In genomic region chr13:113545931-113546516, GRCh38 we compare ENCODE assay signal across 13 cellular contexts. TPM values are rescaled to one million over a fixed set of nuclear protein-coding genes. Genes with fewer than 3 reads are reported as not detected.
DNase-seq lines count a peak whose midpoint lies in the region; ATAC-seq and TF ChIP-seq lines count a peak whose summit lies in the region.
"Had no signal": no experiment of that assay in that cellular context is flagged by ENCODE, and none has a peak within 500 bp of the region (broad histone marks: within the 10 kb centered on the region; RNA-seq: fewer than 3 reads in every experiment).

No MANE protein-coding gene starts in this region.

- H3K27ac Mint-ChIP-seq in Caco-2 (ENCODE audit: unreplicated experiment), result no peak overlapping the region
- peak overlapping the region in 1 of 9 donors; percentile 10 for H3K27ac Mint-ChIP-seq in naive thymus-derived CD4-positive, alpha-beta T cell

- no peaks in the 10 kb centered on the region for H3K36me3 ChIP-seq in Caco-2 (ENCODE audit: control insufficient read depth, insufficient read depth, low read length)
- no peaks in the 10 kb centered on the region for H3K36me3 ChIP-seq in breast epithelium
- H3K36me3 ChIP-seq in left lung, result peaks cover 0 to 70% of the 10 kb centered on the region in 2 donors
- peaks cover 20 to 22% (median 20%) of the 10 kb centered on the region in 3 donors for H3K36me3 ChIP-seq in skeletal muscle tissue (ENCODE audit: control insufficient read depth in 3 of 3, insufficient read depth in 3 of 3, low read length in 3 of 3)
- peaks cover 0 to 18% (median 0%) of the 10 kb centered on the region in 3 experiments for H3K36me3 ChIP-seq in naive thymus-derived CD4-positive, alpha-beta T cell (ENCODE audit: control insufficient read depth in 2 of 3, insufficient read depth in 3 of 3, low read length in 3 of 3)

- peak overlapping the region; percentile 20 for H3K4me3 Mint-ChIP-seq in Caco-2 (ENCODE audit: unreplicated experiment)
- no peak overlapping the region for H3K4me3 Mint-ChIP-seq in naive thymus-derived CD4-positive, alpha-beta T cell

- POLR2A ChIA-PET in Caco-2 (lab: Charles Lee), result no interaction called here
- POLR2A ChIA-PET in naive thymus-derived CD4-positive, alpha-beta T cell (lab: Charles Lee), result no interaction called here

- peak overlapping the region in 1 of 3 donors; percentile 33 for H3K9ac ChIP-seq in skeletal muscle tissue (ENCODE audit: low read depth in 1 of 3, low read length in 3 of 3)

- H3K4me3 ChIP-seq in Caco-2 (ENCODE audit: low read depth, low read length), result no peak overlapping the region
- peak overlapping the region in 2 of 3 donors; percentile 4 to 44 for H3K4me3 ChIP-seq in breast epithelium
- no peak overlapping the region for H3K4me3 ChIP-seq in left lung
- H3K4me3 ChIP-seq in skeletal muscle tissue (ENCODE audit: low read length in 3 of 3), result no peak overlapping the region
- H3K4me3 ChIP-seq in naive thymus-derived CD4-positive, alpha-beta T cell (ENCODE audit: low read length), result no peak overlapping the region
- H3K4me3 ChIP-seq: SJSA1 had no signal

- no peaks in the 10 kb centered on the region for H3K27me3 Mint-ChIP-seq in Caco-2 (ENCODE audit: insufficient read depth, unreplicated experiment)
- no peaks in the 10 kb centered on the region for H3K27me3 Mint-ChIP-seq in naive thymus-derived CD4-positive, alpha-beta T cell

- H3K9me3 ChIP-seq in Caco-2 (no peaks in the 10 kb centered on the region), breast epithelium (no peaks in the 10 kb centered on the region), left lung (peaks cover 0 to under 1% of the 10 kb centered on the region in 2 donors), skeletal muscle tissue (ENCODE audit: control insufficient read depth in 3 of 3, low read length in 3 of 3) (no peaks in the 10 kb centered on the region)
- peaks cover 0 to 2% (median 0%) of the 10 kb centered on the region in 3 experiments for H3K9me3 ChIP-seq in naive thymus-derived CD4-positive, alpha-beta T cell (ENCODE audit: control insufficient read depth in 2 of 3, low read length in 3 of 3)

- no peaks in the 10 kb centered on the region for H3K27me3 ChIP-seq in Caco-2 (replicated peaks; ENCODE audit: control insufficient read depth, insufficient read depth, low read length)
- H3K27me3 ChIP-seq in breast epithelium, result no peaks in the 10 kb centered on the region
- H3K27me3 ChIP-seq in left lung, result no peaks in the 10 kb centered on the region
- H3K27me3 ChIP-seq in skeletal muscle tissue (ENCODE audit: control insufficient read depth in 3 of 3, insufficient read depth in 3 of 3, low read length in 3 of 3), result no peaks in the 10 kb centered on the region
- H3K27me3 ChIP-seq in naive thymus-derived CD4-positive, alpha-beta T cell (ENCODE audit: control insufficient read depth in 2 of 2, insufficient read depth in 2 of 2, low read length in 2 of 2), result no peaks in the 10 kb centered on the region
- H3K27me3 ChIP-seq: SJSA1 had no signal

- H3K36me3 Mint-ChIP-seq in Caco-2 (ENCODE audit: insufficient read depth, unreplicated experiment), result peaks cover 19% of the 10 kb centered on the region
- H3K36me3 Mint-ChIP-seq in naive thymus-derived CD4-positive, alpha-beta T cell, result peaks cover 0 to 25% (median 11%) of the 10 kb centered on the region in 5 donors

- H3K9me3 Mint-ChIP-seq in Caco-2 (ENCODE audit: unreplicated experiment), result no peaks in the 10 kb centered on the region
- H3K9me3 Mint-ChIP-seq in naive thymus-derived CD4-positive, alpha-beta T cell, result peaks cover 0 to 4% (median 2%) of the 10 kb centered on the region in 11 donors

- DNase-seq in Caco-2 (peak in 1 of 2 experiments; percentile 31), breast epithelium (ENCODE audit: low spot score in 2 of 2) (peak in 1 of 2 donors; percentile 45), left lung (peak; percentile 23 to 73), NCI-H446 (lab: John Stamatoyannopoulos, UW) (no peak)
- DNase-seq in activated effector memory CD4-positive, alpha-beta T cell treated with anti-CD3 and anti-CD28 coated beads, Interleukin-2, amount 50 U/mL, for 16 hours, result no peak
- no peak for DNase-seq in naive thymus-derived CD4-positive, alpha-beta T cell
- DNase-seq: DMS79, HCEC 1CT, NCI-H526 treated with DMSO at 0.1 percent for 48 hours had no signal

- intact Hi-C loops in Caco-2 (cut with micrococcal nuclease; ENCODE audit: unreplicated experiment), result no loop called here
- intact Hi-C loops in breast epithelium (cut with DNase I; ENCODE audit: low total_unique reads), result no loop called here
- intact Hi-C loops in left lung (cut with DNase I), result no loop called here
- intact Hi-C loops in naive thymus-derived CD4-positive, alpha-beta T cell (cut with micrococcal nuclease), result no loop called here

- no TSS peak for BruUV-seq in Caco-2 (replicated peaks; lab: Mats Ljungman, UMichigan)

- TF ChIP-seq POLR2A in breast epithelium (IDR thresholded peaks at IDR 0.05), result no peak

- H3K27ac ChIP-seq in breast epithelium (peak overlapping the region; percentile 22 to 84), left lung (no peak overlapping the region), skeletal muscle tissue (ENCODE audit: low read depth, low read length) (peak overlapping the region; percentile 40)
- H3K27ac ChIP-seq in naive thymus-derived CD4-positive, alpha-beta T cell (ENCODE audit: low read depth, low read length), result no peak overlapping the region
- H3K27ac ChIP-seq: SJSA1, VCaP had no signal

- no peaks in the 10 kb centered on the region for H3K4me1 Mint-ChIP-seq in Caco-2 (ENCODE audit: low read depth, unreplicated experiment)
- H3K4me1 Mint-ChIP-seq in naive thymus-derived CD4-positive, alpha-beta T cell, result peaks cover 0 to 11% (median 6%) of the 10 kb centered on the region in 7 donors

- peaks cover 18% of the 10 kb centered on the region for H3K4me1 ChIP-seq in Caco-2
- peaks cover 5 to 8% of the 10 kb centered on the region in 2 donors for H3K4me1 ChIP-seq in breast epithelium
- peaks cover 0 to 15% of the 10 kb centered on the region in 2 donors for H3K4me1 ChIP-seq in left lung
- H3K4me1 ChIP-seq in skeletal muscle tissue (ENCODE audit: control insufficient read depth in 3 of 3, insufficient read depth in 3 of 3, low read length in 3 of 3), result peaks cover 9 to 28% (median 18%) of the 10 kb centered on the region in 3 donors
- no peaks in the 10 kb centered on the region for H3K4me1 ChIP-seq in naive thymus-derived CD4-positive, alpha-beta T cell (ENCODE audit: control insufficient read depth in 2 of 2, insufficient read depth in 2 of 2, low read length in 2 of 2)

- ATAC-seq in left lung (peak; percentile 10), HG02884 (IDR thresholded peaks at IDR 0.05; ENCODE audit: unreplicated experiment) (no peak)
- no peak for ATAC-seq in naive thymus-derived CD4-positive, alpha-beta T cell

- CTCF ChIA-PET in Caco-2 (lab: Charles Lee), result interaction anchor here (0.6 to 0.9 kb wide), 3 partner anchors 15 to 672 kb away, joined by 3 read pairs; no protein-coding TSS in a partner anchor
- CTCF ChIA-PET in naive thymus-derived CD4-positive, alpha-beta T cell (lab: Charles Lee), result no interaction called here

- no peak for TF ChIP-seq CTCF in Caco-2 (IDR thresholded peaks at IDR 0.05; ENCODE audit: insufficient read depth in 1 of 2, low read depth in 1 of 2, low read length in 1 of 2, severe bottlenecking in 1 of 2, unreplicated experiment in 1 of 2)
- TF ChIP-seq CTCF in breast epithelium (IDR thresholded peaks at IDR 0.05), result no peak
- TF ChIP-seq CTCF in left lung (IDR thresholded peaks at IDR 0.05), result no peak

RNA-seq across cellular contexts. Expression of gene TFDP1, which starts 38.5 kb away (rescaled TPM):
- 136 and 140 TPM in 2 replicates for total RNA-seq in Caco-2 (2022)
- 10 to 100 TPM; 31.8 to 34.0 (median 33.3) TPM for total RNA-seq in breast epithelium
- total RNA-seq in left lung, result 10 to 100 TPM; 48.8 to 61.9 TPM
- total RNA-seq in skeletal muscle tissue, result 30.8 TPM
- 100 to 1,000 TPM in 1 of 5 experiments, 10 to 100 TPM in 4; 21.4 to 127 (median 34.7) TPM for total RNA-seq in naive thymus-derived CD4-positive, alpha-beta T cell
- 10 to 100 TPM; 50.9 to 78.0 TPM for polyA plus RNA-seq in naive thymus-derived CD4-positive, alpha-beta T cell

RNA-seq across cellular contexts. Expression of gene DCUN1D2, which starts 55.5 kb away (rescaled TPM):
- total RNA-seq in Caco-2 (2022) (59.4 and 59.9 TPM in 2 replicates), breast epithelium (10 to 100 TPM; 15.8 to 22.4 (median 16.4) TPM), left lung (10 to 100 TPM; 10.3 to 19.4 TPM), skeletal muscle tissue (7.8 TPM)
- total RNA-seq in naive thymus-derived CD4-positive, alpha-beta T cell, result 10 to 100 TPM; 21.4 to 31.9 (median 23.4) TPM
- polyA plus RNA-seq in naive thymus-derived CD4-positive, alpha-beta T cell, result 10 to 100 TPM in 1 of 2 donors, 1 to 10 TPM in 1; 6.8 to 12.5 TPM

Comparison
In these comparisons a context has a peak if more than half of its experiments do, and no peak if none do; other contexts are left out.
1. DNase-seq: peak in left lung (2 of 2); none in activated effector memory CD4-positive, alpha-beta T cell treated with anti-CD3 and anti-CD28 coated beads, Interleukin-2, amount 50 U/mL, for 16 hours (single experiment), naive thymus-derived CD4-positive, alpha-beta T cell (0 of 9) and NCI-H446 (0 of 2).
2. H3K4me3 ChIP-seq: peak in breast epithelium (2 of 3); none in Caco-2 (single experiment), left lung (0 of 2), skeletal muscle tissue (0 of 3) and naive thymus-derived CD4-positive, alpha-beta T cell (single experiment).
3. H3K27ac ChIP-seq: peak in breast epithelium (2 of 2) and skeletal muscle tissue (single experiment); none in left lung (0 of 2) and naive thymus-derived CD4-positive, alpha-beta T cell (single experiment).